Comparison of ENCODE assay signal across 8 cellular contexts in genomic region chr5:50667079-50667652, GRCh38. TPM values are rescaled to one million over a fixed set of nuclear protein-coding genes. Genes with fewer than 3 reads are reported as not detected.
DNase-seq lines count a peak whose midpoint lies in the region; ATAC-seq, FAIRE-seq and TF ChIP-seq lines count a peak whose summit lies in the region.

No MANE protein-coding gene starts in this region.

- H3K4me1 Mint-ChIP-seq in astrocyte (ENCODE audit: low read depth, unreplicated experiment), result peaks cover 12% of the 10 kb centered on the region

- ATAC-seq in GM19025 (IDR thresholded peaks at IDR 0.05; ENCODE audit: low read depth, unreplicated experiment) (peak; percentile 45), HG03175 (IDR thresholded peaks at IDR 0.05; ENCODE audit: unreplicated experiment) (peak; percentile 45)

- peak overlapping the region; percentile 86 for H3K27ac Mint-ChIP-seq in astrocyte (ENCODE audit: unreplicated experiment)

- no peaks in the 10 kb centered on the region for H3K36me3 Mint-ChIP-seq in astrocyte (ENCODE audit: low read depth, unreplicated experiment)

- H3K9ac ChIP-seq in OCI-LY1 (ENCODE audit: low read length), result peak overlapping the region; percentile 88
- peak overlapping the region; percentile 88 for H3K9ac ChIP-seq in astrocyte (ENCODE audit: low read length)
- peak overlapping the region; percentile 95 for H3K9ac ChIP-seq in iPS-18a (ENCODE audit: low read length)
- H3K9ac ChIP-seq in skeletal muscle satellite cell (ENCODE audit: low read depth, low read length), result peak overlapping the region; percentile 85

- no peaks in the 10 kb centered on the region for H3K27me3 Mint-ChIP-seq in astrocyte (ENCODE audit: low read depth, unreplicated experiment)

- H3K4me2 ChIP-seq in OCI-LY1 (ENCODE audit: low read length) (peak overlapping the region; percentile 96), astrocyte (ENCODE audit: low read length) (peak overlapping the region; percentile 93), skeletal muscle satellite cell (ENCODE audit: low read length) (peak overlapping the region; percentile 99)

- H3K4me3 ChIP-seq in OCI-LY1 (ENCODE audit: low read depth, low read length, poor library complexity, severe bottlenecking) (peak overlapping the region; percentile 76), astrocyte (ENCODE audit: insufficient read depth, low read depth, low read length) (peak overlapping the region; percentile 83), iPS-18a (ENCODE audit: low read length) (peak overlapping the region; percentile 98), skeletal muscle satellite cell (ENCODE audit: low read length) (peak overlapping the region; percentile 99)

- H2AFZ ChIP-seq in OCI-LY1 (ENCODE audit: low read length) (no peak overlapping the region), astrocyte (ENCODE audit: low read depth, low read length) (peak overlapping the region; percentile 76)

- H3F3A ChIP-seq in OCI-LY1 (ENCODE audit: insufficient read depth, low read length), result no peaks in the 10 kb centered on the region

- H3K9me3 Mint-ChIP-seq in astrocyte (ENCODE audit: unreplicated experiment), result no peaks in the 10 kb centered on the region

- H3K4me1 ChIP-seq in OCI-LY1 (ENCODE audit: insufficient read depth, low read length, severe bottlenecking), result peaks cover 58% of the 10 kb centered on the region
- no peaks in the 10 kb centered on the region for H3K4me1 ChIP-seq in astrocyte (ENCODE audit: insufficient read depth, low read length)
- peaks cover 9% of the 10 kb centered on the region for H3K4me1 ChIP-seq in iPS-18a (ENCODE audit: control insufficient read depth, low read depth, low read length)
- no peaks in the 10 kb centered on the region for H3K4me1 ChIP-seq in skeletal muscle satellite cell (ENCODE audit: control insufficient read depth, insufficient read depth, low read length)

- H3K36me3 ChIP-seq in OCI-LY1 (ENCODE audit: insufficient read depth, low read length), result no peaks in the 10 kb centered on the region
- no peaks in the 10 kb centered on the region for H3K36me3 ChIP-seq in astrocyte (ENCODE audit: insufficient read depth, low read length)
- H3K36me3 ChIP-seq in iPS-18a (ENCODE audit: control insufficient read depth, low read depth, low read length), result no peaks in the 10 kb centered on the region
- H3K36me3 ChIP-seq in skeletal muscle satellite cell (ENCODE audit: insufficient read depth, low read length), result no peaks in the 10 kb centered on the region

- DNase-seq in astrocyte (ENCODE audit: low read depth), result peak; percentile 19
- no peak for DNase-seq in NCI-H1694 treated with DMSO at 0.1 percent for 48 hours (lab: John Stamatoyannopoulos, UW)

- H3K27ac ChIP-seq in C4-2B (peak overlapping the region; percentile 66), OCI-LY1 (ENCODE audit: low read depth, low read length, poor library complexity, severe bottlenecking) (peak overlapping the region; percentile 90), astrocyte (ENCODE audit: low read depth, low read length) (peak overlapping the region; percentile 61), iPS-18a (ENCODE audit: low read length) (peak overlapping the region; percentile 98)

- FAIRE-seq in astrocyte (lab: Jason Lieb, UNC), result no peak

- peak overlapping the region; percentile 99 for H3K4me3 Mint-ChIP-seq in astrocyte (ENCODE audit: unreplicated experiment)

- no peak for TF ChIP-seq CTCF in C4-2B (conservative IDR thresholded peaks at IDR 0.05)
- no peak for TF ChIP-seq CTCF in OCI-LY1 (IDR thresholded peaks at IDR 0.05; ENCODE audit: low read length)
- TF ChIP-seq CTCF in astrocyte (IDR thresholded peaks at IDR 0.05; ENCODE audit: insufficient read depth, low read depth, low read length), result no peak

- H3K79me2 ChIP-seq in OCI-LY1 (ENCODE audit: insufficient read depth, low read length) (peaks cover 39% of the 10 kb centered on the region), astrocyte (ENCODE audit: insufficient read depth, low read length) (no peaks in the 10 kb centered on the region)

- H4K20me1 ChIP-seq in OCI-LY1 (ENCODE audit: insufficient read depth, low read length) (no peaks in the 10 kb centered on the region), astrocyte (ENCODE audit: insufficient read depth, low read length) (no peaks in the 10 kb centered on the region)

- H3K27me3 ChIP-seq in OCI-LY1 (ENCODE audit: insufficient read depth, low read length) (no peaks in the 10 kb centered on the region), astrocyte (ENCODE audit: insufficient read depth, low read length) (no peaks in the 10 kb centered on the region), iPS-18a (ENCODE audit: control insufficient read depth, insufficient read depth, low read length) (peaks cover 15% of the 10 kb centered on the region), skeletal muscle satellite cell (ENCODE audit: control insufficient read depth, insufficient read depth, low read length) (no peaks in the 10 kb centered on the region)

- H3K9me2 ChIP-seq in OCI-LY1 (ENCODE audit: low read depth, low read length), result no peaks in the 10 kb centered on the region

- H3K9me3 ChIP-seq in OCI-LY1 (ENCODE audit: low read length) (no peaks in the 10 kb centered on the region), astrocyte (ENCODE audit: insufficient read depth, low read depth, low read length) (no peaks in the 10 kb centered on the region), iPS-18a (ENCODE audit: control insufficient read depth, low read depth, low read length) (no peaks in the 10 kb centered on the region), skeletal muscle satellite cell (replicated peaks; ENCODE audit: low read length) (no peaks in the 10 kb centered on the region)

RNA-seq across cellular contexts. Expression of gene PARP8, which starts 0.7 kb away (rescaled TPM):
- 36.1 and 36.2 TPM in 2 replicates for total RNA-seq in astrocyte
- total RNA-seq in skeletal muscle satellite cell (2012; rRNA removed), result 9.6 and 13.1 TPM in 2 replicates
